In genomic region chr6:43351951-43352350, GRCh38 we compare ENCODE assay signal across 10 cellular contexts. TPM values are rescaled to one million over a fixed set of nuclear protein-coding genes. Genes with fewer than 3 reads are reported as not detected.
"Had no signal": no experiment of that assay in that cellular context is flagged by ENCODE, and none has a peak within 500 bp of the region (broad histone marks: within the 10 kb centered on the region; RNA-seq: fewer than 3 reads in every experiment).

No MANE protein-coding gene starts in this region.

RNA-seq across cellular contexts. Expression of gene CRIP3, which starts 43.3 kb away (rescaled TPM):
- total RNA-seq: RPMI7951, SJCRH30, SJSA1, SK-MEL-5 had no signal
- polyA plus RNA-seq: SK-N-SH had no signal

RNA-seq across cellular contexts. Expression of gene SLC22A7, which starts 53.9 kb away (rescaled TPM):
- total RNA-seq: OCI-LY7, PC-3, PC-9, Right ventricle myocardium inferior, Right ventricle myocardium superior, RPMI7951, SJCRH30, SJSA1, SK-MEL-5 had no signal
- polyA plus RNA-seq: SK-N-SH had no signal
